In the genomic region with DNA sequence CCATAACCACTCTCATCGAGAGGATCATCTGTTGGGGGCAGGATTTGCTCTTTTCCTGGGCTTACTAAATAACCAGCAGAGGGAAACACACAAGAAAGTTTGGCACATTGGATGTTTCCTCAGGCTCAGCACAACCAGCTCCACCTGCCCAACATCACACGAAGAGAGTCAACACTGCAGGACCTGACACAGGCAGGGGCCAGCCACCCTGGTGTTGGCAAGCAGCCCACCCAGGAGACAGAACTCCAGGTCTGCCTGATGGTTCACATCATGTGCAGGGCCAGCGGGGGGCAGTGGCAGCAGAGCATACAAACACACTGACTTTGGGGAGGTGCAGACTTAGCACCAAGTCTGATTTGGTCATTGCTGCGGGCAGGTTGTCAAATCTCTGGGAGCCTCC, we compare ENCODE assay signal across 16 cellular contexts.
A peak's percentile ranks its signal among the peaks of the same experiment; 100 is the strongest.
DNase-seq lines count a peak whose midpoint lies in the region; ATAC-seq, FAIRE-seq and TF ChIP-seq lines count a peak whose summit lies in the region.
"Had no signal": no experiment of that assay in that cellular context is flagged by ENCODE, and none has a peak within 500 bp of the region (broad histone marks: within the 10 kb centered on the region; RNA-seq: fewer than 3 reads in every experiment).

No MANE protein-coding gene starts in this region.

- H3K4me2 ChIP-seq in SK-N-SH (no peak overlapping the region), osteoblast (ENCODE audit: insufficient read depth, low read length) (no peak overlapping the region)

- no peak overlapping the region for H3K4me3 ChIP-seq in SK-N-SH (ENCODE audit: low read depth in 2 of 2, low read length in 1 of 2)
- H3K4me3 ChIP-seq in LNCaP clone FGC (ENCODE audit: low read depth, low read length), result no peak overlapping the region
- H3K4me3 ChIP-seq in WERI-Rb-1 (ENCODE audit: low read depth, low read length), result no peak overlapping the region
- no peak overlapping the region for H3K4me3 ChIP-seq in osteoblast (ENCODE audit: insufficient read depth, low read length)
- H3K4me3 ChIP-seq: gastroesophageal sphincter, GM23248 had no signal

- no peak for FAIRE-seq in frontal cortex (lab: Jason Lieb, UNC)

- no peak for ATAC-seq in SK-N-SH treated with all-trans-retinoic acid at 6 μM for 48 hours
- ATAC-seq in GM21447 (IDR thresholded peaks at IDR 0.05; ENCODE audit: unreplicated experiment), result no peak
- ATAC-seq: activated naive CD4-positive, alpha-beta T cell treated with anti-CD3 and anti-CD28 coated beads, Interleukin-2, amount 50 U/mL, for 72 hours; gastroesophageal sphincter; stimulated activated naive B cell treated with anti-CD40 and anti-IgM and Interleukin-4, amounts not matched to agents 10 μg/mL and 1 μg/mL and 100 μg/mL, for 72 hours had no signal

- CTCF ChIA-PET in SK-N-SH (lab: Yijun Ruan, JAX), result interaction anchor here (1.0 to 1.1 kb wide), 3 partner anchors 14 to 230 kb away, joined by 3 read pairs; no protein-coding TSS in a partner anchor

- no peak overlapping the region for H2AFZ ChIP-seq in SK-N-SH (ENCODE audit: low read depth)
- no peak overlapping the region for H2AFZ ChIP-seq in osteoblast (ENCODE audit: low read length)
- H2AFZ ChIP-seq: GM23248 had no signal

- H3K4me1 ChIP-seq in SK-N-SH (ENCODE audit: control insufficient read depth in 1 of 2, insufficient read depth in 2 of 2, low read depth in 1 of 2, low read length in 1 of 2), result peaks cover 0 to 17% of the 10 kb centered on the region in 2 experiments; a peak in 1 of 4 replicates
- H3K4me1 ChIP-seq in osteoblast (ENCODE audit: insufficient read depth, low read length), result no peaks in the 10 kb centered on the region

- 18% methylated on average over 3 of the region's 4 CpGs for WGBS in SK-N-SH (ENCODE audit: low lambda C conversion rate)

- TF ChIP-seq EP300 in SK-N-SH (IDR thresholded peaks at IDR 0.05; ENCODE audit: borderline replicate concordance in 1 of 2, low read depth in 1 of 2, low read length in 1 of 2), result no peak

- no peaks in the 10 kb centered on the region for H3K27me3 ChIP-seq in SK-N-SH (ENCODE audit: insufficient read depth)
- H3K27me3 ChIP-seq in WERI-Rb-1 (ENCODE audit: insufficient read depth, low read depth, severe bottlenecking), result no peaks in the 10 kb centered on the region
- H3K27me3 ChIP-seq in osteoblast (ENCODE audit: insufficient read depth, low read length), result peaks cover 2% of the 10 kb centered on the region
- H3K27me3 ChIP-seq: gastroesophageal sphincter had no signal

- peak; percentile 64 for DNase-seq in SK-N-SH
- no peak for DNase-seq in LNCaP clone FGC (ENCODE audit: low read depth)
- no peak for DNase-seq in WERI-Rb-1
- DNase-seq in osteoblast (ENCODE audit: insufficient read length, low spot score, missing footprints), result peak; percentile 21
- DNase-seq in H4 (ENCODE audit: low spot score), result no peak
- DNase-seq in frontal cortex (ENCODE audit: low spot score in 2 of 2), result no peak
- DNase-seq: activated CD8-positive, alpha-beta memory T cell treated with anti-CD3 and anti-CD28 coated beads, Interleukin-2, amount 50 U/mL, for 48 hours; GM23248; IMR-90; NCI-H1105 treated with DMSO at 0.1 percent for 48 hours; nucleus accumbens; stimulated activated naive B cell treated with anti-CD40 and anti-IgM and Interleukin-4, amounts not matched to agents 10 μg/mL and 1 μg/mL and 100 μg/mL, for 72 hours had no signal

- POLR2A ChIA-PET in SK-N-SH (lab: Yijun Ruan, JAX), result no interaction called here

- TF ChIP-seq RAD21 in SK-N-SH (IDR thresholded peaks at IDR 0.05; ENCODE audit: low read length), result peak; percentile 55

- H3K36me3 ChIP-seq in SK-N-SH (replicated peaks in 1 of 2; ENCODE audit: control insufficient read depth in 1 of 2, insufficient read depth in 2 of 2, low read length in 1 of 2) (no peaks in the 10 kb centered on the region), WERI-Rb-1 (no peaks in the 10 kb centered on the region), osteoblast (ENCODE audit: insufficient read depth, low read length) (no peaks in the 10 kb centered on the region)
- H3K36me3 ChIP-seq: gastroesophageal sphincter had no signal

- H3K9me3 ChIP-seq in SK-N-SH (no peaks in the 10 kb centered on the region), WERI-Rb-1 (ENCODE audit: severe bottlenecking) (no peaks in the 10 kb centered on the region), osteoblast (ENCODE audit: low read depth, low read length) (no peaks in the 10 kb centered on the region)
- H3K9me3 ChIP-seq: gastroesophageal sphincter had no signal

- H4K20me1 ChIP-seq in SK-N-SH (ENCODE audit: insufficient read depth) (no peaks in the 10 kb centered on the region), osteoblast (ENCODE audit: insufficient read depth, low read length) (no peaks in the 10 kb centered on the region)

- no peaks in the 10 kb centered on the region for H3K9me2 ChIP-seq in SK-N-SH

- H3K79me2 ChIP-seq in SK-N-SH (ENCODE audit: insufficient read depth) (no peaks in the 10 kb centered on the region), osteoblast (ENCODE audit: insufficient read depth, low read length) (no peaks in the 10 kb centered on the region)

- H3K27ac ChIP-seq in SK-N-SH (ENCODE audit: low read depth in 2 of 2, low read length in 1 of 2) (peak overlapping the region in 1 of 2 experiments; percentile 22; a peak in 1 of 4 replicates), WERI-Rb-1 (no peak overlapping the region), osteoblast (ENCODE audit: low read depth, low read length) (no peak overlapping the region)
- H3K27ac ChIP-seq: GM23248 had no signal

- H3F3A ChIP-seq in SK-N-SH (replicated peaks; ENCODE audit: insufficient read depth), result no peaks in the 10 kb centered on the region

- TF ChIP-seq CTCF in SK-N-SH (IDR thresholded peaks at IDR 0.05) (no peak), LNCaP clone FGC (IDR thresholded peaks at IDR 0.05; ENCODE audit: control insufficient read depth, extremely low read depth, insufficient read depth) (peak; percentile 16; the same call in 1 of the 2 replicates), WERI-Rb-1 (IDR thresholded peaks at IDR 0.05; ENCODE audit: low read depth, low read length) (peak; percentile 23; the same call in 1 of the 2 replicates), osteoblast (IDR thresholded peaks at IDR 0.05; ENCODE audit: extremely low read depth, low read depth, low read length) (no peak)

- H3K9ac ChIP-seq in SK-N-SH, result no peak overlapping the region
- H3K9ac ChIP-seq: GM23248 had no signal

TF ChIP-seq in SK-N-SH, 30 proteins besides CTCF, POLR2A, EP300 and RAD21:
- TF ChIP-seq CHD2 (IDR thresholded peaks at IDR 0.05; ENCODE audit: low read length, partially characterized antibody) (no peak), MXI1 (IDR thresholded peaks at IDR 0.05; ENCODE audit: low read depth, low read length) (0 out of 2 replicates have a peak, but pooled peaks have one; percentile 18)

TF ChIP-seq in SK-N-SH treated with all-trans-retinoic acid at 6 μM for 48 hours, 23 proteins besides CTCF, POLR2A, EP300 and RAD21:
- no peak for TF ChIP-seq ESRRG (CRISPR knock-in tag; IDR thresholded peaks at IDR 0.05)
- no peak for TF ChIP-seq ZFP30 (CRISPR knock-in tag; IDR thresholded peaks at IDR 0.05)

Comparison
In these comparisons a context has a peak if more than half of its experiments do, and no peak if none do; other contexts are left out.
1. DNase-seq: peak in SK-N-SH (single experiment) and osteoblast (single experiment); none in LNCaP clone FGC (single experiment), WERI-Rb-1 (single experiment), H4 (single experiment) and frontal cortex (0 of 2).
2. CTCF ChIP-seq: peak in LNCaP clone FGC (single experiment) and WERI-Rb-1 (single experiment); none in SK-N-SH (single experiment) and osteoblast (single experiment).